In the genomic region with DNA sequence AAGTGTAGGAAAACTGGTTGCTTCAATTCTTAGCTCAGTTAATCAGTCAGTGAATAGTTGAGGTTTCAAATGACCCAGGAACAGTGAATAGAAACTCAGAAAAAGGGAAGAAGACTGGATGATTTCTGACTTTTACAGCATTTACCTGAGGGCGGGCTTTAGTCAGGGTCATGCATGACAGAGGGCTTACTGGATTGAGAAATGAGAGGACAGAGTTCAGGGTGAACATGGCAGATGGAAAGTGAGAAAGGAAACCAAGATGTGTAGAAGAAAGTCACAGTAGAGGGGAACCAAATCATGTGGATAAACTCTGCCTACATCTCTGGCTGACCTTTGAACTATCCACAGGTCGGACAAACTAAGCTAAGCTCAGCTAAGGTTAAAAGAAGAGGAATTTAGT, we compare ENCODE assay signal across 10 cellular contexts.
DNase-seq lines count a peak whose midpoint lies in the region; ATAC-seq, FAIRE-seq and TF ChIP-seq lines count a peak whose summit lies in the region.
"Had no signal": no experiment of that assay in that cellular context is flagged by ENCODE, and none has a peak within 500 bp of the region (broad histone marks: within the 10 kb centered on the region; RNA-seq: fewer than 3 reads in every experiment).

No MANE protein-coding gene starts in this region.

- no peak for TF ChIP-seq RAD21 in GM12878 (IDR thresholded peaks at IDR 0.05; ENCODE audit: insufficient read depth, low read depth, low read length)

- CTCF ChIA-PET in GM12878 (lab: Yijun Ruan, JAX): interaction anchor here (0.6 to 1.8 kb wide), 4 partner anchors 42 to 177 kb away, joined by 3 to 6 read pairs (median 3); no protein-coding TSS in a partner anchor

- no peaks in the 10 kb centered on the region for H3K4me1 ChIP-seq in GM12878 (ENCODE audit: control insufficient read depth, insufficient read depth, low read length)
- no peaks in the 10 kb centered on the region for H3K4me1 ChIP-seq in ascending aorta

- peak overlapping the region; percentile 25; the same call in 1 of the 2 replicates for H3K27ac ChIP-seq in GM12878 (ENCODE audit: control insufficient read depth, insufficient read depth)
- H3K27ac ChIP-seq in ascending aorta: no peak overlapping the region

- WGBS in GM12878 (ENCODE audit: insufficient coverage, insufficient replicate concordance, low lambda C conversion rate, missing lambda C conversion rate): 0% methylated on average over 2 of the region's 2 CpGs

- no TSS peak for BruUV-seq in GM12878 (replicated peaks; lab: Mats Ljungman, UMichigan)

- in situ Hi-C loops in GM12878 (cut with MboI): no loop called here

- H2AFZ ChIP-seq in GM12878 (ENCODE audit: control insufficient read depth, low read depth, low read length): no peak overlapping the region

- no peak overlapping the region; the same call in 1 of the 2 replicates for H3K4me2 ChIP-seq in GM12878 (ENCODE audit: control insufficient read depth, insufficient read depth)

- no peaks in the 10 kb centered on the region for H4K20me1 ChIP-seq in GM12878 (ENCODE audit: control insufficient read depth, insufficient read depth)

- intact Hi-C loops in GM12878 (cut with micrococcal nuclease; ENCODE audit: unreplicated experiment): no loop called here
- intact Hi-C loops in ascending aorta (cut with DNase I): no loop called here

- H3K36me3 ChIP-seq in GM12878 (ENCODE audit: control insufficient read depth in 2 of 2, insufficient read depth in 2 of 2, low read length in 1 of 2) (no peaks in the 10 kb centered on the region), ascending aorta (no peaks in the 10 kb centered on the region)

- POLR2A ChIA-PET in GM12878 (lab: Charles Lee): interaction anchor here (0.6 kb wide), 1 partner anchor 114 kb away, joined by 3 read pairs; no protein-coding TSS in a partner anchor

- peak; percentile 98 for ATAC-seq in GM18858 (IDR thresholded peaks at IDR 0.05; ENCODE audit: unreplicated experiment)
- ATAC-seq in GM21447 (IDR thresholded peaks at IDR 0.05; ENCODE audit: unreplicated experiment): peak; percentile 87
- ATAC-seq in HG03064 (IDR thresholded peaks at IDR 0.05; ENCODE audit: low read depth, unreplicated experiment): peak; percentile 82
- peak; percentile 97 for ATAC-seq in GM12878

- SMC1A ChIA-PET in GM12878 (lab: Charles Lee; ENCODE audit: uncharacterized antibody, unreplicated experiment): interaction anchor here (0.6 to 2.3 kb wide), 4 partner anchors 66 to 610 kb away, joined by 3 to 8 read pairs (median 3); no protein-coding TSS in a partner anchor

- H3K9me3 ChIP-seq in GM12878 (replicated peaks; ENCODE audit: control insufficient read depth, insufficient read depth, low read length) (no peaks in the 10 kb centered on the region), ascending aorta (no peaks in the 10 kb centered on the region)

- peak; percentile 84 for FAIRE-seq in GM12878 (lab: Jason Lieb, UNC)

- H3K4me3 ChIP-seq in GM12878: no peak overlapping the region
- no peak overlapping the region for H3K4me3 ChIP-seq in ascending aorta

- H3K79me2 ChIP-seq in GM12878 (ENCODE audit: control insufficient read depth, insufficient read depth, low read length): no peaks in the 10 kb centered on the region

- DNase-seq in GM12878 (ENCODE audit: low read depth, low spot score) (peak; percentile 71), NCI-H748 treated with DMSO at 0.1 percent for 48 hours (lab: John Stamatoyannopoulos, UW) (no peak), ascending aorta (ENCODE audit: low spot score in 2 of 2) (no peak), ecto neural progenitor cell (ENCODE audit: low spot score) (no peak), hippocampal formation (lab: John Stamatoyannopoulos, UW) (no peak)
- DNase-seq: effector CD8-positive, alpha-beta T cell; NCI-H526 had no signal

- RAD21 ChIA-PET in GM12878 (lab: Charles Lee; ENCODE audit: unreplicated experiment): interaction anchor here (0.7 to 2.0 kb wide), 6 partner anchors 11 to 1063 kb away, joined by 3 to 10 read pairs (median 4); no protein-coding TSS in a partner anchor

- H3K27me3 ChIP-seq in GM12878 (replicated peaks in 1 of 2; ENCODE audit: control insufficient read depth in 2 of 2, insufficient read depth in 2 of 2, low read length in 1 of 2): no peaks in the 10 kb centered on the region
- H3K27me3 ChIP-seq in ascending aorta: no peaks in the 10 kb centered on the region

- TF ChIP-seq EP300 in GM12878 (IDR thresholded peaks at IDR 0.05; ENCODE audit: borderline replicate concordance in 1 of 2, control insufficient read depth in 1 of 2, low read depth in 2 of 2, low read length in 2 of 2): peak; percentile 43 to 66; a peak in 2 of 4 replicates

- TF ChIP-seq CTCF in GM12878 (IDR thresholded peaks at IDR 0.05 in 2 of 3, conservative IDR thresholded peaks at IDR 0.05 in 1 of 3; ENCODE audit: control insufficient read depth in 2 of 3, extremely low read depth in 1 of 3, insufficient read depth in 1 of 3, low read depth in 3 of 3, low read length in 3 of 3): no peak
- no peak for TF ChIP-seq CTCF in ascending aorta (IDR thresholded peaks at IDR 0.05)

- no peak overlapping the region for H3K9ac ChIP-seq in GM12878 (ENCODE audit: control insufficient read depth, insufficient read depth, low read length)

- no peak for TF ChIP-seq POLR2A in GM12878 (IDR thresholded peaks at IDR 0.05; ENCODE audit: low read depth, low read length)

TF ChIP-seq in GM12878, 131 proteins besides CTCF, POLR2A, EP300 and RAD21 (continues in another document):
- no peak for TF ChIP-seq PAX8 (IDR thresholded peaks at IDR 0.05)
- TF ChIP-seq, protein P1, sequence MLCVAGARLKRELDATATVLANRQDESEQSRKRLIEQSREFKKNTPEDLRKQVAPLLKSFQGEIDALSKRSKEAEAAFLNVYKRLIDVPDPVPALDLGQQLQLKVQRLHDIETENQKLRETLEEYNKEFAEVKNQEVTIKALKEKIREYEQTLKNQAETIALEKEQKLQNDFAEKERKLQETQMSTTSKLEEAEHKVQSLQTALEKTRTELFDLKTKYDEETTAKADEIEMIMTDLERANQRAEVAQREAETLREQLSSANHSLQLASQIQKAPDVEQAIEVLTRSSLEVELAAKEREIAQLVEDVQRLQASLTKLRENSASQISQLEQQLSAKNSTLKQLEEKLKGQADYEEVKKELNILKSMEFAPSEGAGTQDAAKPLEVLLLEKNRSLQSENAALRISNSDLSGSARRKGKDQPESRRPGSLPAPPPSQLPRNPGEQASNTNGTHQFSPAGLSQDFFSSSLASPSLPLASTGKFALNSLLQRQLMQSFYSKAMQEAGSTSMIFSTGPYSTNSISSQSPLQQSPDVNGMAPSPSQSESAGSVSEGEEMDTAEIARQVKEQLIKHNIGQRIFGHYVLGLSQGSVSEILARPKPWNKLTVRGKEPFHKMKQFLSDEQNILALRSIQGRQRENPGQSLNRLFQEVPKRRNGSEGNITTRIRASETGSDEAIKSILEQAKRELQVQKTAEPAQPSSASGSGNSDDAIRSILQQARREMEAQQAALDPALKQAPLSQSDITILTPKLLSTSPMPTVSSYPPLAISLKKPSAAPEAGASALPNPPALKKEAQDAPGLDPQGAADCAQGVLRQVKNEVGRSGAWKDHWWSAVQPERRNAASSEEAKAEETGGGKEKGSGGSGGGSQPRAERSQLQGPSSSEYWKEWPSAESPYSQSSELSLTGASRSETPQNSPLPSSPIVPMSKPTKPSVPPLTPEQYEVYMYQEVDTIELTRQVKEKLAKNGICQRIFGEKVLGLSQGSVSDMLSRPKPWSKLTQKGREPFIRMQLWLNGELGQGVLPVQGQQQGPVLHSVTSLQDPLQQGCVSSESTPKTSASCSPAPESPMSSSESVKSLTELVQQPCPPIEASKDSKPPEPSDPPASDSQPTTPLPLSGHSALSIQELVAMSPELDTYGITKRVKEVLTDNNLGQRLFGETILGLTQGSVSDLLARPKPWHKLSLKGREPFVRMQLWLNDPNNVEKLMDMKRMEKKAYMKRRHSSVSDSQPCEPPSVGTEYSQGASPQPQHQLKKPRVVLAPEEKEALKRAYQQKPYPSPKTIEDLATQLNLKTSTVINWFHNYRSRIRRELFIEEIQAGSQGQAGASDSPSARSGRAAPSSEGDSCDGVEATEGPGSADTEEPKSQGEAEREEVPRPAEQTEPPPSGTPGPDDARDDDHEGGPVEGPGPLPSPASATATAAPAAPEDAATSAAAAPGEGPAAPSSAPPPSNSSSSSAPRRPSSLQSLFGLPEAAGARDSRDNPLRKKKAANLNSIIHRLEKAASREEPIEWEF (IDR thresholded peaks at IDR 0.05; ENCODE audit: insufficient replicate concordance, low read depth, low read length): no peak
- TF ChIP-seq RUNX3 (IDR thresholded peaks at IDR 0.05; ENCODE audit: low read length): 0 out of 2 replicates have a peak, but pooled peaks have one; percentile 19
- TF ChIP-seq SMC3 (IDR thresholded peaks at IDR 0.05; ENCODE audit: borderline replicate concordance, low read length): 0 out of 2 replicates have a peak, but pooled peaks have one; percentile 7
- TF ChIP-seq IKZF1 (conservative IDR thresholded peaks at IDR 0.05): peak; percentile 79; the same call in 1 of the 2 replicates
- TF ChIP-seq RAD51 (IDR thresholded peaks at IDR 0.05): peak; percentile 38; the same call in 1 of the 2 replicates
- TF ChIP-seq NR2C1 (IDR thresholded peaks at IDR 0.05): peak; percentile 90
- peak; percentile 86 for TF ChIP-seq MTA2 (IDR thresholded peaks at IDR 0.05; ENCODE audit: low read depth)
- TF ChIP-seq DPF2 (IDR thresholded peaks at IDR 0.05): 0 out of 2 replicates have a peak, but pooled peaks have one; percentile 9
- TF ChIP-seq, protein P2, sequence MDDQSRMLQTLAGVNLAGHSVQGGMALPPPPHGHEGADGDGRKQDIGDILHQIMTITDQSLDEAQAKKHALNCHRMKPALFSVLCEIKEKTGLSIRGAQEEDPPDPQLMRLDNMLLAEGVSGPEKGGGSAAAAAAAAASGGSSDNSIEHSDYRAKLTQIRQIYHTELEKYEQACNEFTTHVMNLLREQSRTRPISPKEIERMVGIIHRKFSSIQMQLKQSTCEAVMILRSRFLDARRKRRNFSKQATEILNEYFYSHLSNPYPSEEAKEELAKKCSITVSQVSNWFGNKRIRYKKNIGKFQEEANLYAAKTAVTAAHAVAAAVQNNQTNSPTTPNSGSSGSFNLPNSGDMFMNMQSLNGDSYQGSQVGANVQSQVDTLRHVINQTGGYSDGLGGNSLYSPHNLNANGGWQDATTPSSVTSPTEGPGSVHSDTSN (IDR thresholded peaks at IDR 0.05; ENCODE audit: insufficient replicate concordance, low read depth, low read length): no peak
- peak; percentile 67 for TF ChIP-seq ATF7 (IDR thresholded peaks at IDR 0.05; ENCODE audit: low read depth)
- TF ChIP-seq BHLHE40 (IDR thresholded peaks at IDR 0.05; ENCODE audit: borderline replicate concordance in 1 of 2, low read depth in 2 of 2, low read length in 1 of 2): peak in 1 of 2 experiments; percentile 25; a peak in 1 of 4 replicates
- TF ChIP-seq LARP7 (IDR thresholded peaks at IDR 0.05): no peak
- TF ChIP-seq POLR2AphosphoS2 (IDR thresholded peaks at IDR 0.05; ENCODE audit: low read depth, low read length): no peak
- no peak for TF ChIP-seq SPI1 (IDR thresholded peaks at IDR 0.05; ENCODE audit: borderline replicate concordance, insufficient read depth, low read depth, low read length)
